In the genomic region with DNA sequence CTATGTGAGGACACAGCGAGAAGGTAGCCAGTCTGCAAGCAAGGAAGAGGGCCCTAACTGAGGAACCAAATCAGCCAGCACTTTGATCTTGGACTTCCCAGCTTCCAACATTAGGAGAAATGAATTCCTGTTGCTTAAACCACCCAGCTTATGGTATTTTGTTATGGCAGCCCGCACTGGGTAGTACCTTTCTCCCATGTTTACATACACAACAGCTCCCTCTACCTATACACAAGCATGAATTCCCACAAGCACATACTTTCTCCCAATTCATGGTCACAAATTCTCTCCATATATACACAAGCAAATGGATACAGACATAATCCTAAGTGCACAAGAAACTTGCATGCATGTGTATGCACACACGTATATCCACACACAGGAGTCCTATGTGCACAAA, we compare ENCODE assay signal across 1 cellular context.
TF ChIP-seq lines count a peak whose summit lies in the region.

No MANE protein-coding gene starts in this region.

TF ChIP-seq in HepG2, 621 proteins besides CTCF, POLR2A, EP300 and RAD21:
- TF ChIP-seq FOXA1 (IDR thresholded peaks at IDR 0.05) (no peak), FOXA1 (CRISPR knock-in tag; IDR thresholded peaks at IDR 0.05) (peak; percentile 80), FOXA3 (CRISPR knock-in tag; IDR thresholded peaks at IDR 0.05) (peak; percentile 79), ZNF746 (CRISPR knock-in tag; IDR thresholded peaks at IDR 0.05) (no peak), ZNF12 (CRISPR knock-in tag; IDR thresholded peaks at IDR 0.05) (peak; percentile 64; the same call in 1 of the 2 replicates), ZNF703 (CRISPR knock-in tag; IDR thresholded peaks at IDR 0.05; ENCODE audit: borderline replicate concordance) (no peak), TAF15 (IDR thresholded peaks at IDR 0.05; ENCODE audit: low read depth, low read length, poor library complexity, severe bottlenecking) (no peak)
- TF ChIP-seq, protein P1, sequence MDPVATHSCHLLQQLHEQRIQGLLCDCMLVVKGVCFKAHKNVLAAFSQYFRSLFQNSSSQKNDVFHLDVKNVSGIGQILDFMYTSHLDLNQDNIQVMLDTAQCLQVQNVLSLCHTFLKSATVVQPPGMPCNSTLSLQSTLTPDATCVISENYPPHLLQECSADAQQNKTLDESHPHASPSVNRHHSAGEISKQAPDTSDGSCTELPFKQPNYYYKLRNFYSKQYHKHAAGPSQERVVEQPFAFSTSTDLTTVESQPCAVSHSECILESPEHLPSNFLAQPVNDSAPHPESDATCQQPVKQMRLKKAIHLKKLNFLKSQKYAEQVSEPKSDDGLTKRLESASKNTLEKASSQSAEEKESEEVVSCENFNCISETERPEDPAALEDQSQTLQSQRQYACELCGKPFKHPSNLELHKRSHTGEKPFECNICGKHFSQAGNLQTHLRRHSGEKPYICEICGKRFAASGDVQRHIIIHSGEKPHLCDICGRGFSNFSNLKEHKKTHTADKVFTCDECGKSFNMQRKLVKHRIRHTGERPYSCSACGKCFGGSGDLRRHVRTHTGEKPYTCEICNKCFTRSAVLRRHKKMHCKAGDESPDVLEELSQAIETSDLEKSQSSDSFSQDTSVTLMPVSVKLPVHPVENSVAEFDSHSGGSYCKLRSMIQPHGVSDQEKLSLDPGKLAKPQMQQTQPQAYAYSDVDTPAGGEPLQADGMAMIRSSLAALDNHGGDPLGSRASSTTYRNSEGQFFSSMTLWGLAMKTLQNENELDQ (CRISPR knock-in tag; IDR thresholded peaks at IDR 0.05; ENCODE audit: borderline replicate concordance): no peak
- TF ChIP-seq, protein P2, sequence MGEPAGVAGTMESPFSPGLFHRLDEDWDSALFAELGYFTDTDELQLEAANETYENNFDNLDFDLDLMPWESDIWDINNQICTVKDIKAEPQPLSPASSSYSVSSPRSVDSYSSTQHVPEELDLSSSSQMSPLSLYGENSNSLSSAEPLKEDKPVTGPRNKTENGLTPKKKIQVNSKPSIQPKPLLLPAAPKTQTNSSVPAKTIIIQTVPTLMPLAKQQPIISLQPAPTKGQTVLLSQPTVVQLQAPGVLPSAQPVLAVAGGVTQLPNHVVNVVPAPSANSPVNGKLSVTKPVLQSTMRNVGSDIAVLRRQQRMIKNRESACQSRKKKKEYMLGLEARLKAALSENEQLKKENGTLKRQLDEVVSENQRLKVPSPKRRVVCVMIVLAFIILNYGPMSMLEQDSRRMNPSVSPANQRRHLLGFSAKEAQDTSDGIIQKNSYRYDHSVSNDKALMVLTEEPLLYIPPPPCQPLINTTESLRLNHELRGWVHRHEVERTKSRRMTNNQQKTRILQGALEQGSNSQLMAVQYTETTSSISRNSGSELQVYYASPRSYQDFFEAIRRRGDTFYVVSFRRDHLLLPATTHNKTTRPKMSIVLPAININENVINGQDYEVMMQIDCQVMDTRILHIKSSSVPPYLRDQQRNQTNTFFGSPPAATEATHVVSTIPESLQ (CRISPR knock-in tag; conservative IDR thresholded peaks at IDR 0.05): no peak
